14 cellular contexts compared by ENCODE assay signal in genomic region chr2:215529271-215529670, GRCh38.
DNase-seq lines count a peak whose midpoint lies in the region; ATAC-seq, FAIRE-seq and TF ChIP-seq lines count a peak whose summit lies in the region.
"Had no signal": no experiment of that assay in that cellular context is flagged by ENCODE, and none has a peak within 500 bp of the region (broad histone marks: within the 10 kb centered on the region; RNA-seq: fewer than 3 reads in every experiment).

No MANE protein-coding gene starts in this region.

- BruUV-seq in K562 (replicated peaks; lab: Mats Ljungman, UMichigan): no TSS peak

- CTCF ChIA-PET in A549 (lab: Yijun Ruan, JAX): interaction anchor here (0.6 to 1.2 kb wide), 2 partner anchors 9 to 14 kb away, joined by 3 read pairs; no protein-coding TSS in a partner anchor
- CTCF ChIA-PET in K562 (lab: Yijun Ruan, JAX; ENCODE audit: low intra/inter-chr PET ratio): no interaction called here

- no peaks in the 10 kb centered on the region for H4K20me1 ChIP-seq in K562 (replicated peaks; ENCODE audit: control insufficient read depth, insufficient read depth, low read length)

- TF ChIP-seq EP300 in A549 (IDR thresholded peaks at IDR 0.05) (no peak), K562 (IDR thresholded peaks at IDR 0.05; ENCODE audit: low read length) (no peak), stomach (IDR thresholded peaks at IDR 0.05) (no peak)

- no peaks in the 10 kb centered on the region for H3K79me2 ChIP-seq in K562 (ENCODE audit: control insufficient read depth, insufficient read depth, low read length)

- no peak overlapping the region for H2AFZ ChIP-seq in K562 (ENCODE audit: low read depth, low read length)

- 64% methylated on average over 5 of the region's 5 CpGs for WGBS in A549 (ENCODE audit: missing lambda C conversion rate)
- WGBS in K562 (ENCODE audit: insufficient coverage, low coverage, missing lambda C conversion rate): 65% methylated on average over 5 of the region's 5 CpGs
- 55 to 66% (median 61%) methylated on average over 5 of the region's 5 CpGs for WGBS in stomach, 5 donors

- DNase-seq in A549 (ENCODE audit: low read depth in 1 of 2, low spot score in 1 of 2): peak in 1 of 2 experiments; percentile 54
- peak; percentile 62 for DNase-seq in LHCN-M2 (ENCODE audit: low read depth)
- no peak for DNase-seq in K562 (ENCODE audit: extremely low read depth in 1 of 4, low spot score in 3 of 4)
- DNase-seq in glomerular visceral epithelial cell (ENCODE audit: extremely low spot score): peak; percentile 51
- no peak for DNase-seq in hepatic stellate cell (ENCODE audit: low spot score)
- no peak for DNase-seq in stomach
- DNase-seq in activated T-cell treated with anti-CD3 and anti-CD28 coated beads for 4 hours: no peak
- DNase-seq: activated CD4-positive, alpha-beta memory T cell treated with anti-CD3 and anti-CD28 coated beads, Interleukin-2, amount 10 ng/mL, durations not matched to agents 7 days and 5 days; nucleus accumbens; Peyer's patch; stimulated activated CD8-positive, alpha-beta memory T cell treated with anti-CD3 and anti-CD28 coated beads, Interleukin-4, amount 100 ng/mL, for 48 hours; upper lobe of right lung had no signal

- H3K9me3 ChIP-seq in A549 (peaks cover 3% of the 10 kb centered on the region; the same call in 2 of the 3 replicates), K562 (replicated peaks; ENCODE audit: control insufficient read depth, insufficient read depth, low read depth, low read length) (no peaks in the 10 kb centered on the region), stomach (peaks cover 0 to 14% (median 9%) of the 10 kb centered on the region in 4 donors)
- H3K9me3 ChIP-seq: Peyer's patch, upper lobe of right lung had no signal

- intact Hi-C loops in K562 (cut with micrococcal nuclease): no loop called here
- intact Hi-C loops in stomach (cut with DNase I; ENCODE audit: low total_unique reads): no loop called here

- H3K4me1 ChIP-seq in A549: peaks cover 39% of the 10 kb centered on the region
- no peaks in the 10 kb centered on the region; a peak in 1 of 5 replicates for H3K4me1 ChIP-seq in K562 (replicated peaks in 1 of 2; ENCODE audit: control insufficient read depth in 2 of 2, insufficient read depth in 2 of 2, low read length in 2 of 2)
- peaks cover 0 to 11% (median 0%) of the 10 kb centered on the region in 4 donors for H3K4me1 ChIP-seq in stomach
- H3K4me1 ChIP-seq: Peyer's patch, upper lobe of right lung had no signal

- H3K36me3 ChIP-seq in K562 (ENCODE audit: control insufficient read depth, insufficient read depth, low read length) (no peaks in the 10 kb centered on the region), stomach (no peaks in the 10 kb centered on the region)
- H3K36me3 ChIP-seq: Peyer's patch, upper lobe of right lung had no signal

- FAIRE-seq in A549 (lab: Jason Lieb, UNC) (no peak), K562 (lab: Jason Lieb, UNC) (no peak)
- FAIRE-seq: A204.1 had no signal

- POLR2A ChIA-PET in A549 (lab: Yijun Ruan, JAX) (no interaction called here), K562 (lab: Yijun Ruan, JAX) (no interaction called here)

- ATAC-seq in A549: peak; percentile 54 to 77; a peak in 5 of 6 replicates
- no peak for ATAC-seq in K562
- no peak for ATAC-seq in GM19324 (IDR thresholded peaks at IDR 0.05; ENCODE audit: low FRiP score, unreplicated experiment)
- ATAC-seq: upper lobe of right lung had no signal

- 0 out of 3 replicates have a peak overlapping the region, but pooled peaks have one; percentile 37 for H3K4me2 ChIP-seq in A549
- H3K4me2 ChIP-seq in K562 (ENCODE audit: insufficient read depth, low read length): no peak overlapping the region

- H3K9me1 ChIP-seq in K562 (ENCODE audit: control insufficient read depth, insufficient read depth, low read length): no peaks in the 10 kb centered on the region

- TF ChIP-seq CTCF in A549 (IDR thresholded peaks at IDR 0.05) (no peak), K562 (IDR thresholded peaks at IDR 0.05 in 2 of 3, conservative IDR thresholded peaks at IDR 0.05 in 1 of 3; ENCODE audit: insufficient read depth in 2 of 3, low read depth in 1 of 3, low read length in 3 of 3) (no peak), stomach (IDR thresholded peaks at IDR 0.05) (no peak)

- H3K4me3 ChIP-seq in A549 (no peak overlapping the region), K562 (no peak overlapping the region), stomach (no peak overlapping the region)
- H3K4me3 ChIP-seq: Peyer's patch, upper lobe of right lung had no signal

- H3K27ac ChIP-seq in A549 (peak overlapping the region; percentile 50 to 67; a peak in 5 of 6 replicates), K562 (ENCODE audit: extremely low read depth, low read depth, low read length) (no peak overlapping the region), stomach (no peak overlapping the region)
- H3K27ac ChIP-seq: Peyer's patch, upper lobe of right lung had no signal

- H3K9ac ChIP-seq in K562 (ENCODE audit: insufficient read depth in 1 of 2, low read depth in 2 of 2, low read length in 2 of 2): no peak overlapping the region

- in situ Hi-C loops in K562 (cut with MboI): no loop called here

- no peaks in the 10 kb centered on the region for H3K27me3 ChIP-seq in K562 (ENCODE audit: control insufficient read depth in 2 of 2, insufficient read depth in 2 of 2, low read length in 2 of 2)
- H3K27me3 ChIP-seq in stomach: no peaks in the 10 kb centered on the region
- H3K27me3 ChIP-seq: Peyer's patch, upper lobe of right lung had no signal

- no peak for TF ChIP-seq POLR2A in A549 (IDR thresholded peaks at IDR 0.05; ENCODE audit: low read length)
- TF ChIP-seq POLR2A in K562 (conservative IDR thresholded peaks at IDR 0.05): no peak
- TF ChIP-seq POLR2A in stomach (IDR thresholded peaks at IDR 0.05): no peak

- TF ChIP-seq RAD21 in A549 (conservative IDR thresholded peaks at IDR 0.05 in 1 of 2, IDR thresholded peaks at IDR 0.05 in 1 of 2) (no peak), K562 (CRISPR knock-in tag; conservative IDR thresholded peaks at IDR 0.05 in 1 of 2, IDR thresholded peaks at IDR 0.05 in 1 of 2) (no peak)

TF ChIP-seq in A549, 52 proteins besides CTCF, POLR2A, EP300 and RAD21:
- TF ChIP-seq JUN (IDR thresholded peaks at IDR 0.05) (no peak), FOXS1 (CRISPR knock-in tag; IDR thresholded peaks at IDR 0.05) (no peak), CEBPB (IDR thresholded peaks at IDR 0.05) (peak; percentile 60 to 88; a peak in 3 of 4 replicates), EHMT2 (IDR thresholded peaks at IDR 0.05; ENCODE audit: low read depth) (no peak), HES2 (IDR thresholded peaks at IDR 0.05) (peak; percentile 29; the same call in 1 of the 2 replicates), FOSL2 (IDR thresholded peaks at IDR 0.05) (no peak), FOSL2 (CRISPR knock-in tag; IDR thresholded peaks at IDR 0.05) (peak; percentile 24; the same call in 1 of the 2 replicates), TP53 (CRISPR knock-in tag; IDR thresholded peaks at IDR 0.05) (no peak), HOXB13 (CRISPR knock-in tag; IDR thresholded peaks at IDR 0.05; ENCODE audit: low read depth) (no peak)
TF ChIP-seq in A549: peak in this region for 3.

TF ChIP-seq in K562, 482 proteins besides CTCF, POLR2A, EP300 and RAD21:
- TF ChIP-seq BDP1 (IDR thresholded peaks at IDR 0.05; ENCODE audit: insufficient read depth, insufficient read length) (no peak), ZNF12 (CRISPR knock-in tag; IDR thresholded peaks at IDR 0.05) (peak; percentile 60; the same call in 1 of the 2 replicates), CC2D1A (IDR thresholded peaks at IDR 0.05) (no peak), FOXJ2 (tag; IDR thresholded peaks at IDR 0.05) (peak; percentile 67; the same call in 1 of the 2 replicates)

Comparison
In these comparisons a context has a peak if more than half of its experiments do, and no peak if none do; other contexts are left out.
1. ATAC-seq: peak in A549 (2 of 2); none in K562 (single experiment) and GM19324 (single experiment).
2. DNase-seq: peak in LHCN-M2 (single experiment) and glomerular visceral epithelial cell (single experiment); none in K562 (0 of 4), hepatic stellate cell (single experiment), stomach (single experiment) and activated T-cell treated with anti-CD3 and anti-CD28 coated beads for 4 hours (single experiment).
3. H3K27ac ChIP-seq: peak in A549 (2 of 2); none in K562 (single experiment) and stomach (0 of 5).
4. Of the 35 proteins assayed by ChIP-seq in both K562 and A549: peak only in K562: none; only in A549: CEBPB; in both: none; in neither: 34.